ENCODE assay signal across 8 cellular contexts in genomic region chr17:7133424-7133823, GRCh38. TPM values are rescaled to one million over a fixed set of nuclear protein-coding genes. Genes with fewer than 3 reads are reported as not detected.
DNase-seq lines count a peak whose midpoint lies in the region; ATAC-seq, FAIRE-seq and TF ChIP-seq lines count a peak whose summit lies in the region.

No MANE protein-coding gene starts in this region.

- H3K36me3 Mint-ChIP-seq in natural killer cell treated with Interleukin-12 subunit alpha and Interleukin-12 subunit beta and Interleukin-15 and Interleukin-18, amount 100 ng/mL, for 72 hours = no peaks in the 10 kb centered on the region

- H3K27me3 Mint-ChIP-seq in natural killer cell treated with Interleukin-12 subunit alpha and Interleukin-12 subunit beta and Interleukin-15 and Interleukin-18, amount 100 ng/mL, for 72 hours = peaks cover 9 to 10% of the 10 kb centered on the region in 2 donors

- H3K27ac Mint-ChIP-seq in natural killer cell treated with Interleukin-12 subunit alpha and Interleukin-12 subunit beta and Interleukin-15 and Interleukin-18, amount 100 ng/mL, for 72 hours = peak overlapping the region in 1 of 2 donors; percentile 84

- DNase-seq in SK-N-SH (peak; percentile 58), GM12878 (ENCODE audit: low read depth, low spot score) (peak; percentile 36), NCI-H1092 treated with DMSO at 0.1 percent for 48 hours (lab: John Stamatoyannopoulos, UW) (no peak), NCI-H774 (lab: John Stamatoyannopoulos, UW) (no peak)
- no peak for DNase-seq in natural killer cell treated with Interleukin-12 subunit alpha and Interleukin-12 subunit beta and Interleukin-15 and Interleukin-18, amount 100 ng/mL, for 72 hours (ENCODE audit: low spot score)

- H3K36me3 ChIP-seq in SK-N-SH (replicated peaks in 1 of 2; ENCODE audit: control insufficient read depth in 1 of 2, insufficient read depth in 2 of 2, low read length in 1 of 2) (no peaks in the 10 kb centered on the region), GM12878 (ENCODE audit: control insufficient read depth in 2 of 2, insufficient read depth in 2 of 2, low read length in 1 of 2) (no peaks in the 10 kb centered on the region)

- H3K27ac ChIP-seq in SK-N-SH (ENCODE audit: low read depth in 2 of 2, low read length in 1 of 2) = no peak overlapping the region
- peak overlapping the region; percentile 82 for H3K27ac ChIP-seq in GM12878 (ENCODE audit: control insufficient read depth, insufficient read depth)

- ATAC-seq in GM12878 = peak; percentile 48
- peak in 1 of 2 donors; percentile 49 for ATAC-seq in natural killer cell treated with Interleukin-12 subunit alpha and Interleukin-12 subunit beta and Interleukin-15 and Interleukin-18, amount 100 ng/mL, for 72 hours
- ATAC-seq in HG02759 (IDR thresholded peaks at IDR 0.05; ENCODE audit: unreplicated experiment) = no peak
- no peak for ATAC-seq in GM21390 (IDR thresholded peaks at IDR 0.05; ENCODE audit: unreplicated experiment)

- 24% methylated on average over 16 of the region's 19 CpGs for WGBS in SK-N-SH (ENCODE audit: low lambda C conversion rate)
- under 1% methylated on average over 19 of the region's 19 CpGs for WGBS in GM12878 (ENCODE audit: insufficient coverage, insufficient replicate concordance, low lambda C conversion rate, missing lambda C conversion rate)

- peak overlapping the region; percentile 41 for H3K4me3 Mint-ChIP-seq in natural killer cell treated with Interleukin-12 subunit alpha and Interleukin-12 subunit beta and Interleukin-15 and Interleukin-18, amount 100 ng/mL, for 72 hours

- H3K9me2 ChIP-seq in SK-N-SH = no peaks in the 10 kb centered on the region

- intact Hi-C loops in GM12878 (cut with micrococcal nuclease; ENCODE audit: unreplicated experiment) = loop anchor here (2.0 kb wide), 1 partner anchor 39 kb away; no protein-coding TSS in a partner anchor

- CTCF ChIA-PET in SK-N-SH (lab: Yijun Ruan, JAX) (interaction anchor here (0.7 to 17.9 kb wide), 13 partner anchors 9 to 290 kb away, joined by 3 to 502 read pairs (median 3); partner anchors contain the start of genes ASGR1 and SLC16A11), GM12878 (lab: Yijun Ruan, JAX) (interaction anchor here (0.7 to 12.7 kb wide), 18 partner anchors 11 to 280 kb away, joined by 3 to 590 read pairs (median 4); partner anchors contain the start of genes RNASEK, SLC16A11 and SLC16A13)

- H3K27me3 ChIP-seq in SK-N-SH (ENCODE audit: insufficient read depth) (peaks cover 88% of the 10 kb centered on the region), GM12878 (replicated peaks in 1 of 2; ENCODE audit: control insufficient read depth in 2 of 2, insufficient read depth in 2 of 2, low read length in 1 of 2) (no peaks in the 10 kb centered on the region)

- FAIRE-seq in GM12878 (lab: Jason Lieb, UNC) = no peak

- in situ Hi-C loops in GM12878 (cut with MboI) = no loop called here

- SMC1A ChIA-PET in GM12878 (lab: Charles Lee; ENCODE audit: uncharacterized antibody, unreplicated experiment) = interaction anchor here (0.9 to 11.2 kb wide), 8 partner anchors 8 to 129 kb away, joined by 3 to 356 read pairs (median 9); partner anchors contain the start of gene SLC16A11

- no peaks in the 10 kb centered on the region for H4K20me1 ChIP-seq in SK-N-SH (ENCODE audit: insufficient read depth)
- H4K20me1 ChIP-seq in GM12878 (ENCODE audit: control insufficient read depth, insufficient read depth) = no peaks in the 10 kb centered on the region

- H3F3A ChIP-seq in SK-N-SH (replicated peaks; ENCODE audit: insufficient read depth) = no peaks in the 10 kb centered on the region

- H3K9me3 ChIP-seq in SK-N-SH = no peaks in the 10 kb centered on the region
- no peaks in the 10 kb centered on the region for H3K9me3 ChIP-seq in GM12878 (replicated peaks; ENCODE audit: control insufficient read depth, insufficient read depth, low read length)

- H2AFZ ChIP-seq in SK-N-SH (ENCODE audit: low read depth) = no peak overlapping the region
- peak overlapping the region; percentile 61 for H2AFZ ChIP-seq in GM12878 (ENCODE audit: control insufficient read depth, low read depth, low read length)

- no peak overlapping the region for H3K4me3 ChIP-seq in GM12875 (ENCODE audit: low read depth, low read length)
- H3K4me3 ChIP-seq in SK-N-SH (ENCODE audit: low read depth in 2 of 2, low read length in 1 of 2) = no peak overlapping the region
- peak overlapping the region; percentile 49; the same call in 1 of the 2 replicates for H3K4me3 ChIP-seq in GM12878

- BruUV-seq in GM12878 (replicated peaks; lab: Mats Ljungman, UMichigan) = no TSS peak

- POLR2A ChIA-PET in SK-N-SH (lab: Yijun Ruan, JAX) (no interaction called here), GM12878 (lab: Charles Lee) (interaction anchor here (0.6 to 4.3 kb wide), 11 partner anchors 12 to 485 kb away, joined by 3 to 35 read pairs (median 7); partner anchors contain the start of gene SLC16A13)

- H3K79me2 ChIP-seq in SK-N-SH (ENCODE audit: insufficient read depth) (no peaks in the 10 kb centered on the region), GM12878 (ENCODE audit: control insufficient read depth, insufficient read depth, low read length) (no peaks in the 10 kb centered on the region)

- no peaks in the 10 kb centered on the region for H3K4me1 ChIP-seq in SK-N-SH (ENCODE audit: control insufficient read depth in 1 of 2, insufficient read depth in 2 of 2, low read depth in 1 of 2, low read length in 1 of 2)
- peaks cover 27% of the 10 kb centered on the region for H3K4me1 ChIP-seq in GM12878 (ENCODE audit: control insufficient read depth, insufficient read depth, low read length)

- no peak overlapping the region for H3K9ac ChIP-seq in SK-N-SH
- peak overlapping the region; percentile 49 for H3K9ac ChIP-seq in GM12878 (ENCODE audit: control insufficient read depth, insufficient read depth, low read length)

- H3K4me2 ChIP-seq in SK-N-SH (0 out of 2 replicates have a peak overlapping the region, but pooled peaks have one; percentile 24), GM12878 (ENCODE audit: control insufficient read depth, insufficient read depth) (peak overlapping the region; percentile 78)

- TF ChIP-seq CTCF in GM12875 (IDR thresholded peaks at IDR 0.05; ENCODE audit: borderline replicate concordance, insufficient read depth, low read depth, low read length) = peak; percentile 64
- TF ChIP-seq CTCF in SK-N-SH (IDR thresholded peaks at IDR 0.05) = peak; percentile 50
- TF ChIP-seq CTCF in GM12878 (IDR thresholded peaks at IDR 0.05 in 2 of 3, conservative IDR thresholded peaks at IDR 0.05 in 1 of 3; ENCODE audit: control insufficient read depth in 2 of 3, extremely low read depth in 1 of 3, insufficient read depth in 1 of 3, low read depth in 3 of 3, low read length in 3 of 3) = peak; percentile 44 to 63 (median 58)

- no peak for TF ChIP-seq EP300 in SK-N-SH (IDR thresholded peaks at IDR 0.05; ENCODE audit: borderline replicate concordance in 1 of 2, low read depth in 1 of 2, low read length in 1 of 2)
- TF ChIP-seq EP300 in GM12878 (IDR thresholded peaks at IDR 0.05; ENCODE audit: borderline replicate concordance in 1 of 2, control insufficient read depth in 1 of 2, low read depth in 2 of 2, low read length in 2 of 2) = no peak; a peak in 1 of 4 replicates

- H3K4me1 Mint-ChIP-seq in natural killer cell treated with Interleukin-12 subunit alpha and Interleukin-12 subunit beta and Interleukin-15 and Interleukin-18, amount 100 ng/mL, for 72 hours (ENCODE audit: low read depth in 2 of 2) = peaks cover 12 to 23% of the 10 kb centered on the region in 2 donors

- TF ChIP-seq RAD21 in SK-N-SH (IDR thresholded peaks at IDR 0.05; ENCODE audit: low read length) (no peak), GM12878 (IDR thresholded peaks at IDR 0.05; ENCODE audit: insufficient read depth, low read depth, low read length) (peak; percentile 31; the same call in 1 of the 2 replicates)

- RAD21 ChIA-PET in GM12878 (lab: Charles Lee; ENCODE audit: unreplicated experiment) = interaction anchor here (0.6 to 9.9 kb wide), 14 partner anchors 10 to 1895 kb away, joined by 3 to 269 read pairs (median 4); partner anchors contain the start of genes ASGR2, GABARAP, SLC16A11 and SLC16A13

- no peaks in the 10 kb centered on the region for H3K9me3 Mint-ChIP-seq in natural killer cell treated with Interleukin-12 subunit alpha and Interleukin-12 subunit beta and Interleukin-15 and Interleukin-18, amount 100 ng/mL, for 72 hours

- no peak for TF ChIP-seq POLR2A in GM12878 (IDR thresholded peaks at IDR 0.05; ENCODE audit: low read depth, low read length)

RNA-seq across cellular contexts. Expression of gene ASGR2, which starts 18.8 kb away (rescaled TPM):
- polyA plus RNA-seq in SK-N-SH (2012; rRNA removed) = not detected in 2 replicates
- polyA plus RNA-seq in SK-N-SH (2012; cell fraction: cytosol; rRNA removed) = not detected in 2 replicates
- not detected in 2 replicates for polyA plus RNA-seq in SK-N-SH (2012; cell fraction: nucleus; rRNA removed)
- 0.51 TPM in 1 of 2 replicates, not detected in the other for total RNA-seq in GM12878 (2013; cell fraction: nucleolus; rRNA removed)
- not detected in 2 replicates for total RNA-seq in GM12878 (2014; rRNA removed)
- not detected in 2 replicates for total RNA-seq in GM12878 (2014; rRNA removed; fragmentation: Illumina TruSeq; extraction: Trizol)
- total RNA-seq in GM12878 (2021) = 0.37 TPM in 1 of 2 replicates, not detected in the other
- not detected for polyA plus RNA-seq in GM12878 (2011; ENCODE audit: low read depth)
- 0.17 TPM in 1 of 2 replicates, not detected in the other for polyA plus RNA-seq in GM12878 (2011; rRNA removed)
- polyA plus RNA-seq in GM12878 (2011; cell fraction: cytosol; rRNA removed) = 0.04 and 0.15 TPM in 2 replicates
- 0.07 and 0.09 TPM in 2 replicates for polyA plus RNA-seq in GM12878 (2011; cell fraction: nucleus; rRNA removed)
- 0.08 TPM in 1 of 2 replicates, not detected in the other for polyA plus RNA-seq in GM12878 (2012)
- polyA plus RNA-seq in GM12878 (2014; fragmentation: Illumina TruSeq; extraction: Trizol) = not detected in 2 replicates
- polyA plus RNA-seq in GM12878 (2014; fragmentation: Nextera tagmentation; extraction: Ambion mirVana) = not detected
- polyA plus RNA-seq in GM12878 (2014; rRNA removed) = not detected in 2 replicates
- not detected for polyA plus RNA-seq in GM12878 (2016; fragmentation: Nextera tagmentation; extraction: Ambion mirVana)
- not detected in 2 replicates for polyA minus RNA-seq in GM12878 (2011; rRNA and poly(A)+ RNA removed)
- polyA minus RNA-seq in GM12878 (2011; cell fraction: cytosol; rRNA and poly(A)+ RNA removed) = not detected in 2 replicates
- not detected in 2 replicates for polyA minus RNA-seq in GM12878 (2011; cell fraction: nucleus; rRNA and poly(A)+ RNA removed)
- under 1 TPM in 1 of 2 donors, not detected in 1; 0.33 TPM for total RNA-seq in natural killer cell treated with Interleukin-12 subunit alpha and Interleukin-12 subunit beta and Interleukin-15 and Interleukin-18, amount 100 ng/mL, for 72 hours

RNA-seq across cellular contexts. Expression of gene ASGR1, which starts 45.7 kb away (rescaled TPM):
- polyA plus RNA-seq in SK-N-SH (2012; rRNA removed) (2.0 and 2.1 TPM in 2 replicates), GM12878 (2011; rRNA removed) (0.16 TPM in 1 of 2 replicates, not detected in the other), GM12878 (2014; fragmentation: Illumina TruSeq; extraction: Trizol) (0.12 TPM in 1 of 2 replicates, not detected in the other), GM12878 (2014; fragmentation: Nextera tagmentation; extraction: Ambion mirVana) (not detected), GM12878 (2014; rRNA removed) (0.06 TPM in 1 of 2 replicates, not detected in the other), GM12878 (2016; fragmentation: Nextera tagmentation; extraction: Ambion mirVana) (not detected)
- polyA plus RNA-seq in SK-N-SH (2012; cell fraction: cytosol; rRNA removed) = 0.46 and 0.73 TPM in 2 replicates
- polyA plus RNA-seq in SK-N-SH (2012; cell fraction: nucleus; rRNA removed) = 14.5 and 19.7 TPM in 2 replicates
- 0.76 and 1.3 TPM in 2 replicates for total RNA-seq in GM12878 (2013; cell fraction: nucleolus; rRNA removed)
- total RNA-seq in GM12878 (2014; rRNA removed) (0.34 TPM in 1 of 2 replicates, not detected in the other), GM12878 (2014; rRNA removed; fragmentation: Illumina TruSeq; extraction: Trizol) (not detected in 2 replicates), GM12878 (2021) (0.43 TPM in 1 of 2 replicates, not detected in the other)
- not detected for polyA plus RNA-seq in GM12878 (2011; ENCODE audit: low read depth)
- 0.12 and 0.18 TPM in 2 replicates for polyA plus RNA-seq in GM12878 (2011; cell fraction: cytosol; rRNA removed)
- polyA plus RNA-seq in GM12878 (2011; cell fraction: nucleus; rRNA removed) = 0.37 and 0.57 TPM in 2 replicates
- 0.18 TPM in 1 of 2 replicates, not detected in the other for polyA plus RNA-seq in GM12878 (2012)
- polyA minus RNA-seq in GM12878 (2011; rRNA and poly(A)+ RNA removed) = not detected in 2 replicates
- not detected in 2 replicates for polyA minus RNA-seq in GM12878 (2011; cell fraction: cytosol; rRNA and poly(A)+ RNA removed)
- polyA minus RNA-seq in GM12878 (2011; cell fraction: nucleus; rRNA and poly(A)+ RNA removed) = not detected in 2 replicates
- total RNA-seq in natural killer cell treated with Interleukin-12 subunit alpha and Interleukin-12 subunit beta and Interleukin-15 and Interleukin-18, amount 100 ng/mL, for 72 hours = under 1 TPM in 1 of 2 donors, not detected in 1; 0.95 TPM

RNA-seq across cellular contexts. Expression of gene CLEC10A, which starts 53.4 kb away (rescaled TPM):
- polyA plus RNA-seq in SK-N-SH (2012; rRNA removed) = not detected in 2 replicates
- not detected in 2 replicates for polyA plus RNA-seq in SK-N-SH (2012; cell fraction: cytosol; rRNA removed)
- polyA plus RNA-seq in SK-N-SH (2012; cell fraction: nucleus; rRNA removed) = not detected in 2 replicates
- total RNA-seq in GM12878 (2013; cell fraction: nucleolus; rRNA removed) = not detected in 2 replicates
- not detected in 2 replicates for total RNA-seq in GM12878 (2014; rRNA removed)
- not detected in 2 replicates for total RNA-seq in GM12878 (2014; rRNA removed; fragmentation: Illumina TruSeq; extraction: Trizol)
- not detected in 2 replicates for total RNA-seq in GM12878 (2021)
- polyA plus RNA-seq in GM12878 (2011; ENCODE audit: low read depth) = not detected
- not detected in 2 replicates for polyA plus RNA-seq in GM12878 (2011; rRNA removed)
- polyA plus RNA-seq in GM12878 (2011; cell fraction: cytosol; rRNA removed) = not detected in 2 replicates
- polyA plus RNA-seq in GM12878 (2011; cell fraction: nucleus; rRNA removed) = not detected in 2 replicates
- polyA plus RNA-seq in GM12878 (2012) = not detected in 2 replicates
- not detected in 2 replicates for polyA plus RNA-seq in GM12878 (2014; fragmentation: Illumina TruSeq; extraction: Trizol)
- polyA plus RNA-seq in GM12878 (2014; fragmentation: Nextera tagmentation; extraction: Ambion mirVana) = not detected
- polyA plus RNA-seq in GM12878 (2014; rRNA removed) = not detected in 2 replicates
- polyA plus RNA-seq in GM12878 (2016; fragmentation: Nextera tagmentation; extraction: Ambion mirVana) = not detected
- polyA minus RNA-seq in GM12878 (2011; rRNA and poly(A)+ RNA removed) = not detected in 2 replicates
- not detected in 2 replicates for polyA minus RNA-seq in GM12878 (2011; cell fraction: cytosol; rRNA and poly(A)+ RNA removed)
- not detected in 2 replicates for polyA minus RNA-seq in GM12878 (2011; cell fraction: nucleus; rRNA and poly(A)+ RNA removed)
- not detected for total RNA-seq in natural killer cell treated with Interleukin-12 subunit alpha and Interleukin-12 subunit beta and Interleukin-15 and Interleukin-18, amount 100 ng/mL, for 72 hours

Comparison
In these comparisons a context has a peak if more than half of its experiments do, and no peak if none do; other contexts are left out.
1. DNase-seq: peak in SK-N-SH (single experiment) and GM12878 (single experiment); none in natural killer cell treated with Interleukin-12 subunit alpha and Interleukin-12 subunit beta and Interleukin-15 and Interleukin-18, amount 100 ng/mL, for 72 hours (single experiment), NCI-H1092 treated with DMSO at 0.1 percent for 48 hours (single experiment) and NCI-H774 (single experiment).
2. Peak in every context shown above with its lines, with median percentiles within 50 percentile points of each other: CTCF ChIP-seq.